ENCODE assay signal across 2 cellular contexts in genomic region chr14:31543969-31544799, GRCh38.
TF ChIP-seq lines count a peak whose summit lies in the region.

No MANE protein-coding gene starts in this region.

TF ChIP-seq in GM12891, 5 proteins besides CTCF, POLR2A, EP300 and RAD21 (continued from another document):
- TF ChIP-seq POU2F2 (IDR thresholded peaks at IDR 0.05; ENCODE audit: low read depth, low read length): no peak
- TF ChIP-seq SPI1 (IDR thresholded peaks at IDR 0.05; ENCODE audit: low read depth, low read length): no peak
- TF ChIP-seq TAF1 (IDR thresholded peaks at IDR 0.05; ENCODE audit: low read depth, low read length): no peak
- no peak for TF ChIP-seq POLR2AphosphoS5 (IDR thresholded peaks at IDR 0.05; ENCODE audit: low read depth, low read length)

TF ChIP-seq in K562, 482 proteins besides CTCF, POLR2A, EP300 and RAD21 (continued from another document):
- peak; percentile 56 for TF ChIP-seq ZNF316 (IDR thresholded peaks at IDR 0.05)
